In genomic region chr7:157816086-157816485, GRCh38 we compare ENCODE assay signal across 27 cellular contexts.
"Had no signal": no experiment of that assay in that cellular context is flagged by ENCODE, and none has a peak within 500 bp of the region (broad histone marks: within the 10 kb centered on the region; RNA-seq: fewer than 3 reads in every experiment).

No MANE protein-coding gene starts in this region.

- H3K4me1 ChIP-seq: Peyer's patch, SJSA1 had no signal

- H3K9me3 Mint-ChIP-seq: activated naive CD4-positive, alpha-beta T cell treated with anti-CD3 and anti-CD28 coated beads, Interleukin-2, amount 50 U/mL, for 24 hours; activated T-cell treated with anti-CD3 and anti-CD28 coated beads, Interleukin-2, amount 50 U/mL, for 24 hours had no signal

- H3K4me1 Mint-ChIP-seq: activated CD8-positive, alpha-beta memory T cell treated with anti-CD3 and anti-CD28 coated beads, Interleukin-2, amount 10 ng/mL, durations not matched to agents 7 days and 5 days; WTC11 had no signal

- H3K36me3 Mint-ChIP-seq: activated CD8-positive, alpha-beta memory T cell treated with anti-CD3 and anti-CD28 coated beads, Interleukin-2, amount 10 ng/mL, durations not matched to agents 7 days and 5 days; activated naive CD4-positive, alpha-beta T cell treated with anti-CD3 and anti-CD28 coated beads, Interleukin-2, amount 50 U/mL, for 24 hours; brain had no signal

- DNase-seq: activated CD4-positive, alpha-beta T cell treated with anti-CD3 and anti-CD28 coated beads for 48 hours; activated CD4-positive, alpha-beta T cell treated with anti-CD3 and anti-CD28 coated beads, Interleukin-2, amount 50 U/mL, for 48 hours; activated CD4-positive, CD25-positive, alpha-beta regulatory T cell treated with anti-CD3 and anti-CD28 coated beads, Interleukin-2, amount 50 U/mL, for 72 hours; activated CD8-positive, alpha-beta memory T cell treated with anti-CD3 and anti-CD28 coated beads, Interleukin-2, amount 10 ng/mL, durations not matched to agents 7 days and 5 days; activated effector memory CD4-positive, alpha-beta T cell treated with Interleukin-2 at 50 U/mL for 16 hours; activated naive CD4-positive, alpha-beta T cell; activated T-cell treated with anti-CD3 and anti-CD28 coated beads, Interleukin-2, amount 50 U/mL, for 24 hours; KG1; NCI-H1092; NCI-H1417; NCI-H2029; NCI-H2107; NCI-H2171 treated with DMSO at 0.1 percent for 48 hours; NCI-H226; NCI-H526 treated with DMSO at 0.1 percent for 48 hours; NK-92 treated with Interleukin-12 subunit alpha and Interleukin-12 subunit beta, amount 100 ng/mL, for 24 hours; OCI-M1; Peyer's patch; SHP77 had no signal

- H3K36me3 ChIP-seq: Peyer's patch, SJSA1 had no signal

- H3K27ac Mint-ChIP-seq: activated CD8-positive, alpha-beta memory T cell treated with anti-CD3 and anti-CD28 coated beads, Interleukin-2, amount 10 ng/mL, durations not matched to agents 7 days and 5 days; activated naive CD4-positive, alpha-beta T cell treated with anti-CD3 and anti-CD28 coated beads, Interleukin-2, amount 50 U/mL, for 24 hours; activated T-cell treated with anti-CD3 and anti-CD28 coated beads, Interleukin-2, amount 50 U/mL, for 24 hours; activated T-helper 1 cell treated with anti-CD3 and anti-CD28 coated beads, Interleukin-12 subunit alpha, Interleukin-12 subunit beta, Interleukin-2, Interleukin-4 antibody, amounts not matched to agents 30 ng/mL and 10 ng/mL and 1 ng/mL, durations not matched to agents 14 hours and 24 hours and 36 hours; T-helper 1 cell treated with Interleukin-12 subunit alpha and Interleukin-12 subunit beta and Interleukin-4 antibody, amounts not matched to agents 30 μg/mL and 1 μg/mL, for 36 hours; WTC11 had no signal

- H3K27me3 Mint-ChIP-seq: activated CD8-positive, alpha-beta memory T cell treated with anti-CD3 and anti-CD28 coated beads, Interleukin-2, amount 10 ng/mL, durations not matched to agents 7 days and 5 days; activated naive CD4-positive, alpha-beta T cell treated with anti-CD3 and anti-CD28 coated beads, Interleukin-2, amount 50 U/mL, for 24 hours; activated T-cell treated with anti-CD3 and anti-CD28 coated beads, Interleukin-2, amount 50 U/mL, for 24 hours had no signal

- H3K27me3 ChIP-seq: Peyer's patch, SJSA1 had no signal

- H3K27ac ChIP-seq: Peyer's patch, RWPE1, SJSA1 had no signal

- H3K4me3 Mint-ChIP-seq: activated CD8-positive, alpha-beta memory T cell treated with anti-CD3 and anti-CD28 coated beads, Interleukin-2, amount 10 ng/mL, durations not matched to agents 7 days and 5 days; activated naive CD4-positive, alpha-beta T cell treated with anti-CD3 and anti-CD28 coated beads, Interleukin-2, amount 50 U/mL, for 24 hours; activated T-cell treated with anti-CD3 and anti-CD28 coated beads, Interleukin-2, amount 50 U/mL, for 24 hours; activated T-helper 1 cell treated with anti-CD3 and anti-CD28 coated beads, Interleukin-12 subunit alpha, Interleukin-12 subunit beta, Interleukin-2, Interleukin-4 antibody, amounts not matched to agents 30 ng/mL and 10 ng/mL and 1 ng/mL, durations not matched to agents 14 hours and 24 hours and 36 hours; brain; T-helper 1 cell treated with Interleukin-12 subunit alpha and Interleukin-12 subunit beta and Interleukin-4 antibody, amounts not matched to agents 30 μg/mL and 1 μg/mL, for 36 hours; WTC11 had no signal

- H3K4me3 ChIP-seq: Peyer's patch, SJSA1 had no signal

- H3K9me3 ChIP-seq: Peyer's patch had no signal

- ATAC-seq: activated CD8-positive, alpha-beta memory T cell treated with anti-CD3 and anti-CD28 coated beads, Interleukin-2, amount 10 ng/mL, durations not matched to agents 7 days and 5 days; SK-N-SH treated with all-trans-retinoic acid at 6 μM for 48 hours; WTC11 had no signal
